In the genomic region with DNA sequence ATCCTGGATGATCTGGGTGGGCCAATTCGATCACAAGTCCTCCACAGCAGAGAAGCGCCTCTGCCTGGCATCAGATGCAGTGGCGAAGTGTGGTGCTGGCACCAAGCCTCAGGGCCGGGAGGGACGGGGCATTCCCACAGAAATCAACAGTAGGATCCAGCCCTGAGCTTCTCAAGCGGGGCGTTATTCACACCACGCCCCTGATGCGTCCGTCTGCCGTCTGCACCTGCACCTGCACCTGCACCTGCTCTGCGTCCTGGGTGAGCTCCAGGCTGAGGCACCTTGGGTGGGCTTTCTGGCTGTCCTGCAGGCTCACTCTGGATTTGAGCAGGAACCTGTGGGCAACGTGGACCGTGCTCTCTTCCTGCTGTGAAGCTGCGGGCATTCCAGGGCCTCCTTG, we compare ENCODE assay signal across 29 cellular contexts. TPM values are rescaled to one million over a fixed set of nuclear protein-coding genes. Genes with fewer than 3 reads are reported as not detected.
"Had no signal": no experiment of that assay in that cellular context is flagged by ENCODE, and none has a peak within 500 bp of the region (broad histone marks: within the 10 kb centered on the region; RNA-seq: fewer than 3 reads in every experiment).

No MANE protein-coding gene starts in this region.

- H3K4me3 ChIP-seq: adrenal gland, ascending aorta, lower lobe of right lung, sigmoid colon, testis, uterus had no signal

- DNase-seq: activated B cell treated with CpG ODN at 0.5 μM for 24 hours; activated CD4-positive, alpha-beta T cell treated with anti-CD3 and anti-CD28 coated beads for 36 hours; activated CD4-positive, alpha-beta T cell treated with anti-CD3 and anti-CD28 coated beads, Interleukin-2, amount 50 U/mL, for 4 hours; activated CD8-positive, alpha-beta memory T cell treated with anti-CD3 and anti-CD28 coated beads, Interleukin-2, amount 50 U/mL, for 48 hours; activated naive CD4-positive, alpha-beta T cell; activated T-cell treated with anti-CD3 and anti-CD28 coated beads, Interleukin-2, amount 50 U/mL, for 4 hours; adrenal gland; brain microvascular endothelial cell; caudate nucleus; effector CD8-positive, alpha-beta T cell; erythroblast; foreskin fibroblast; kidney; lower lobe of right lung; naive thymus-derived CD4-positive, alpha-beta T cell; sigmoid colon; stimulated activated CD4-positive, alpha-beta T cell treated with anti-CD3 and anti-CD28 coated beads, Interleukin-2, amount 100 ng/mL, for 48 hours; stimulated activated CD8-positive, alpha-beta memory T cell treated with anti-CD3 and anti-CD28 coated beads, Interleukin-4, amount 100 ng/mL, for 48 hours; stimulated activated naive B cell treated with anti-CD40 and anti-IgM and Interleukin-4, amounts not matched to agents 10 μg/mL and 1 μg/mL and 100 μg/mL, for 72 hours; testis; trophoblast cell; uterus had no signal

- H3K36me3 ChIP-seq: adrenal gland, ascending aorta, brain microvascular endothelial cell, lower lobe of right lung, sigmoid colon, uterus had no signal

- H3K9me3 ChIP-seq: adrenal gland, ascending aorta, lower lobe of right lung, sigmoid colon, testis, uterus had no signal

- ATAC-seq: activated CD4-positive, alpha-beta T cell treated with anti-CD3 and anti-CD28 coated beads for 36 hours; activated T-cell treated with anti-CD3 and anti-CD28 coated beads, Interleukin-2, amount 50 U/mL, for 4 hours; left lobe of liver; lower lobe of right lung; naive thymus-derived CD4-positive, alpha-beta T cell; stimulated activated naive B cell treated with anti-CD40 and anti-IgM and Interleukin-4, amounts not matched to agents 10 μg/mL and 1 μg/mL and 100 μg/mL, for 72 hours had no signal

- H3K4me1 ChIP-seq: adrenal gland, ascending aorta, lower lobe of right lung, sigmoid colon, testis, uterus had no signal

RNA-seq across cellular contexts. Expression of gene NTSR1, which starts 13.8 kb away (rescaled TPM):
- total RNA-seq: activated B cell treated with CpG ODN at 0.5 μM for 24 hours; activated CD8-positive, alpha-beta memory T cell treated with anti-CD3 and anti-CD28 coated beads for 36 hours; activated T-helper 2 cell treated with anti-CD3 and anti-CD28 coated beads, Interferon-gamma antibody, Interleukin-2, Interleukin-4, amounts not matched to agents 10 μg/mL and 5 μg/mL and 100 μg/mL, durations not matched to agents 14 hours and 24 hours and 36 hours; ascending aorta; lower lobe of right lung; mesenteric fat pad; neural crest cell; renal cortical epithelial cell; uterus had no signal
